16 cellular contexts compared by ENCODE assay signal in the genomic region with DNA sequence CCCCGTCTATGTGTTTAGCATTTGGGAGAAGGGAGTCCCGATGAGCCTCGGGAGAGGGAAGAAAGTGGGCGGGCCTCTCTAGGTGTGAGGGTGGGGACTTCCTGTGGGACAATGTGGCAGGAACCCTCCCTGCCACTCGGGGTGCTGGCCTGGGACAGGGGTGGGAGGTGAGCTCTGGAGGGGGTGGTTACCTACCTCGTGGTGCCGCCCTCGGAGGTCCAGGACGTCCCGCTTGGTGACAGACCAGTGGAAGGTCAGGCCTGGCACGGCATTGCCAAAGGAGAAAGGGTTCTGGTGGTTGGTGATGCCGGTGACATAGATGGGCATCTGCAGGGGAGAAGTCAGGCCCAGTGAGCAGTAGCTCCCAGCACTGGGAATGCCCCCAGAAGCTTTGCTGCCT.
A peak's percentile ranks its signal among the peaks of the same experiment; 100 is the strongest.
DNase-seq lines count a peak whose midpoint lies in the region; ATAC-seq lines count a peak whose summit lies in the region.
"Had no signal": no experiment of that assay in that cellular context is flagged by ENCODE, and none has a peak within 500 bp of the region (broad histone marks: within the 10 kb centered on the region; RNA-seq: fewer than 3 reads in every experiment).

No MANE protein-coding gene starts in this region.

- CTCF ChIA-PET in activated naive CD4-positive, alpha-beta T cell treated with anti-CD3 and anti-CD28 coated beads, Interleukin-2, amount 10 ng/mL, durations not matched to agents 7 days and 5 days (lab: Charles Lee) = no interaction called here
- CTCF ChIA-PET in CD8-positive, alpha-beta memory T cell (lab: Charles Lee) = no interaction called here
- CTCF ChIA-PET in T-cell (lab: Charles Lee) = no interaction called here

- no peaks in the 10 kb centered on the region for H3K27me3 Mint-ChIP-seq in activated naive CD4-positive, alpha-beta T cell treated with anti-CD3 and anti-CD28 coated beads, Interleukin-2, amount 10 ng/mL, durations not matched to agents 7 days and 5 days
- no peaks in the 10 kb centered on the region for H3K27me3 Mint-ChIP-seq in CD8-positive, alpha-beta memory T cell
- no peaks in the 10 kb centered on the region for H3K27me3 Mint-ChIP-seq in T-cell

- H3K4me3 ChIP-seq in CD8-positive, alpha-beta memory T cell (ENCODE audit: low read length) = no peak overlapping the region

- no peak for ATAC-seq in T-cell (replicated peaks in 1 of 4)
- ATAC-seq in stimulated activated effector memory CD8-positive, alpha-beta T cell treated with anti-CD3 and anti-CD28 coated beads, Interleukin-12 subunit alpha, Interleukin-12 subunit beta, amount 100 ng/mL, for 72 hours = no peak
- ATAC-seq in GM19455 (IDR thresholded peaks at IDR 0.05; ENCODE audit: unreplicated experiment) = no peak

- peak overlapping the region; percentile 7 for H3K27ac ChIP-seq in CD8-positive, alpha-beta memory T cell (ENCODE audit: low read depth, low read length)
- H3K27ac ChIP-seq: C4-2B had no signal

- peak overlapping the region; percentile 75 for H3K27ac Mint-ChIP-seq in activated naive CD4-positive, alpha-beta T cell treated with anti-CD3 and anti-CD28 coated beads, Interleukin-2, amount 10 ng/mL, durations not matched to agents 7 days and 5 days
- H3K27ac Mint-ChIP-seq in CD8-positive, alpha-beta memory T cell = peak overlapping the region in 7 of 8 donors; percentile 50 to 93 (median 76)
- peak overlapping the region; percentile 22 to 63 for H3K27ac Mint-ChIP-seq in T-cell
- peak overlapping the region; percentile 90 for H3K27ac Mint-ChIP-seq in stimulated activated effector memory CD8-positive, alpha-beta T cell treated with anti-CD3 and anti-CD28 coated beads, Interleukin-12 subunit alpha, Interleukin-12 subunit beta, amount 100 ng/mL, for 72 hours

- no peaks in the 10 kb centered on the region for H3K27me3 ChIP-seq in CD8-positive, alpha-beta memory T cell (ENCODE audit: insufficient read depth, low read length, poor library complexity, severe bottlenecking)

- POLR2A ChIA-PET in CD8-positive, alpha-beta memory T cell (lab: Charles Lee) = no interaction called here
- POLR2A ChIA-PET in T-cell (lab: Charles Lee) = no interaction called here

- no peak for DNase-seq in activated naive CD4-positive, alpha-beta T cell treated with anti-CD3 and anti-CD28 coated beads, Interleukin-2, amount 10 ng/mL, durations not matched to agents 7 days and 5 days
- no peak for DNase-seq in activated naive CD4-positive, alpha-beta T cell treated with anti-CD3 and anti-CD28 coated beads, Interleukin-2, amount 50 U/mL, for 16 hours
- no peak for DNase-seq in CD8-positive, alpha-beta memory T cell
- no peak for DNase-seq in T-cell
- DNase-seq in stimulated activated effector memory CD8-positive, alpha-beta T cell treated with anti-CD3 and anti-CD28 coated beads, Interleukin-12 subunit alpha, Interleukin-12 subunit beta, amount 100 ng/mL, for 72 hours (ENCODE audit: low spot score in 2 of 2) = no peak
- no peak for DNase-seq in midbrain (lab: John Stamatoyannopoulos, UW)
- DNase-seq in NCI-H524 treated with DMSO at 0.1 percent for 48 hours (lab: John Stamatoyannopoulos, UW) = no peak
- DNase-seq: DMS53, H7, NCI-H1105, NCI-H1694 treated with DMSO at 0.1 percent for 48 hours, NCI-H345, NCI-H526 treated with DMSO at 0.1 percent for 48 hours, SHP77 treated with DMSO at 0.1 percent for 48 hours had no signal

- peaks cover 81% of the 10 kb centered on the region for H3K36me3 ChIP-seq in CD8-positive, alpha-beta memory T cell (ENCODE audit: insufficient read depth, low read length)

- peaks cover 6% of the 10 kb centered on the region for H3K4me1 Mint-ChIP-seq in activated naive CD4-positive, alpha-beta T cell treated with anti-CD3 and anti-CD28 coated beads, Interleukin-2, amount 10 ng/mL, durations not matched to agents 7 days and 5 days
- H3K4me1 Mint-ChIP-seq in CD8-positive, alpha-beta memory T cell = peaks cover 4 to 13% (median 13%) of the 10 kb centered on the region in 3 donors
- H3K4me1 Mint-ChIP-seq in T-cell = peaks cover 0 to 14% (median 2%) of the 10 kb centered on the region in 3 donors
- peaks cover 14% of the 10 kb centered on the region for H3K4me1 Mint-ChIP-seq in stimulated activated effector memory CD8-positive, alpha-beta T cell treated with anti-CD3 and anti-CD28 coated beads, Interleukin-12 subunit alpha, Interleukin-12 subunit beta, amount 100 ng/mL, for 72 hours

- H3K9me3 Mint-ChIP-seq in activated naive CD4-positive, alpha-beta T cell treated with anti-CD3 and anti-CD28 coated beads, Interleukin-2, amount 10 ng/mL, durations not matched to agents 7 days and 5 days = no peaks in the 10 kb centered on the region
- no peaks in the 10 kb centered on the region for H3K9me3 Mint-ChIP-seq in CD8-positive, alpha-beta memory T cell
- H3K9me3 Mint-ChIP-seq in T-cell = no peaks in the 10 kb centered on the region
- no peaks in the 10 kb centered on the region for H3K9me3 Mint-ChIP-seq in stimulated activated effector memory CD8-positive, alpha-beta T cell treated with anti-CD3 and anti-CD28 coated beads, Interleukin-12 subunit alpha, Interleukin-12 subunit beta, amount 100 ng/mL, for 72 hours

- peaks cover 63% of the 10 kb centered on the region for H3K36me3 Mint-ChIP-seq in activated naive CD4-positive, alpha-beta T cell treated with anti-CD3 and anti-CD28 coated beads, Interleukin-2, amount 10 ng/mL, durations not matched to agents 7 days and 5 days
- H3K36me3 Mint-ChIP-seq in CD8-positive, alpha-beta memory T cell = peaks cover 3 to 98% (median 19%) of the 10 kb centered on the region in 3 donors
- H3K36me3 Mint-ChIP-seq in T-cell = peaks cover 46% of the 10 kb centered on the region
- peaks cover 91% of the 10 kb centered on the region for H3K36me3 Mint-ChIP-seq in stimulated activated effector memory CD8-positive, alpha-beta T cell treated with anti-CD3 and anti-CD28 coated beads, Interleukin-12 subunit alpha, Interleukin-12 subunit beta, amount 100 ng/mL, for 72 hours

- peaks cover 5% of the 10 kb centered on the region for H3K4me1 ChIP-seq in CD8-positive, alpha-beta memory T cell (ENCODE audit: insufficient read depth, low read length)

- H3K9me3 ChIP-seq in CD8-positive, alpha-beta memory T cell (ENCODE audit: low read length) = no peaks in the 10 kb centered on the region

- H3K4me3 Mint-ChIP-seq in activated naive CD4-positive, alpha-beta T cell treated with anti-CD3 and anti-CD28 coated beads, Interleukin-2, amount 10 ng/mL, durations not matched to agents 7 days and 5 days = no peak overlapping the region
- no peak overlapping the region for H3K4me3 Mint-ChIP-seq in CD8-positive, alpha-beta memory T cell
- H3K4me3 Mint-ChIP-seq in T-cell = no peak overlapping the region
- H3K4me3 Mint-ChIP-seq in stimulated activated effector memory CD8-positive, alpha-beta T cell treated with anti-CD3 and anti-CD28 coated beads, Interleukin-12 subunit alpha, Interleukin-12 subunit beta, amount 100 ng/mL, for 72 hours = no peak overlapping the region
